In the genomic region with DNA sequence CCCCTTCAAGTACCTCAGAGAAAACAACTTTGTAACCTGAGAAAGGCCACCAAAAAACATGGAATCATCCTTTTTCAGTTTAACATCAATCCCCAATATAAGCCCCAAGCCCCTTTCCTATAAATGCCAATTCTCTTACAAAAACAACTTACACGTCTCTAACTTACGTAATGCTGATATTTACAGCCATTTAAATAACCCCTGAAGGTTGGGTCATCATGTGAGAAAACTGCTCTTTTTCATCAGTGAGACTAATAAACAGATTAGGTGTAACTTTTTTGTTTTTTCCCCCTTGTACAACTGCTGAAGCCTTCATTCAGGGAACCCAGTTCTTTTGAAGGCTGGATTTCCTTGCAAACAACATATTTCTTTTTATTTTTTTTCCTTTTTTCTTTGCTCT, we compare ENCODE assay signal across 24 cellular contexts. TPM values are rescaled to one million over a fixed set of nuclear protein-coding genes. Genes with fewer than 3 reads are reported as not detected.
DNase-seq lines count a peak whose midpoint lies in the region; ATAC-seq, FAIRE-seq and TF ChIP-seq lines count a peak whose summit lies in the region.
"Had no signal": no experiment of that assay in that cellular context is flagged by ENCODE, and none has a peak within 500 bp of the region (broad histone marks: within the 10 kb centered on the region; RNA-seq: fewer than 3 reads in every experiment).

No MANE protein-coding gene starts in this region.

- H3K36me3 ChIP-seq in GM12878 (ENCODE audit: control insufficient read depth in 2 of 2, insufficient read depth in 2 of 2, low read length in 1 of 2) (peaks cover 0 to 7% of the 10 kb centered on the region in 2 experiments; a peak in 2 of 4 replicates), osteoblast (ENCODE audit: insufficient read depth, low read length) (no peaks in the 10 kb centered on the region)

- intact Hi-C loops in GM12878 (cut with micrococcal nuclease; ENCODE audit: unreplicated experiment), result no loop called here

- no peaks in the 10 kb centered on the region for H3K36me3 Mint-ChIP-seq in endothelial cell (ENCODE audit: low read depth, unreplicated experiment)

- H3K9ac ChIP-seq in GM12878 (ENCODE audit: control insufficient read depth, insufficient read depth, low read length), result no peak overlapping the region

- ATAC-seq in GM12878, result no peak
- ATAC-seq: CD8-positive, alpha-beta T cell; Right ventricle myocardium inferior had no signal

- RAD21 ChIA-PET in GM12878 (lab: Charles Lee; ENCODE audit: unreplicated experiment), result no interaction called here

- H3K27ac Mint-ChIP-seq in endothelial cell (ENCODE audit: unreplicated experiment), result no peak overlapping the region
- H3K27ac Mint-ChIP-seq: CD8-positive, alpha-beta T cell; T-helper 1 cell treated with Interleukin-12 subunit alpha and Interleukin-12 subunit beta and Interleukin-4 antibody, amounts not matched to agents 30 μg/mL and 1 μg/mL, for 36 hours had no signal

- 100% methylated on average over 2 of the region's 2 CpGs for WGBS in GM12878 (ENCODE audit: insufficient coverage, insufficient replicate concordance, low lambda C conversion rate, missing lambda C conversion rate)

- TF ChIP-seq POLR2A in NB4 (IDR thresholded peaks at IDR 0.05; ENCODE audit: extremely low read depth, insufficient read length) (no peak), GM12878 (IDR thresholded peaks at IDR 0.05; ENCODE audit: low read depth, low read length) (no peak)

- TF ChIP-seq RAD21 in GM12878 (IDR thresholded peaks at IDR 0.05; ENCODE audit: insufficient read depth, low read depth, low read length), result no peak

- H3K4me2 ChIP-seq in GM12878 (ENCODE audit: control insufficient read depth, insufficient read depth) (peak overlapping the region; percentile 71; the same call in 1 of the 2 replicates), osteoblast (ENCODE audit: insufficient read depth, low read length) (no peak overlapping the region)

- POLR2A ChIA-PET in GM12878 (lab: Charles Lee), result no interaction called here

- H3K27ac ChIP-seq in GM12878 (ENCODE audit: control insufficient read depth, insufficient read depth) (no peak overlapping the region), osteoblast (ENCODE audit: low read depth, low read length) (no peak overlapping the region)
- H3K27ac ChIP-seq: SJSA1 had no signal

- SMC1A ChIA-PET in GM12878 (lab: Charles Lee; ENCODE audit: uncharacterized antibody, unreplicated experiment), result no interaction called here

- no peak for TF ChIP-seq EP300 in GM12878 (IDR thresholded peaks at IDR 0.05; ENCODE audit: borderline replicate concordance in 1 of 2, control insufficient read depth in 1 of 2, low read depth in 2 of 2, low read length in 2 of 2)

- DNase-seq in NB4 (ENCODE audit: low read depth), result no peak
- DNase-seq in GM12878 (ENCODE audit: low read depth, low spot score), result no peak
- DNase-seq in osteoblast (ENCODE audit: insufficient read length, low spot score, missing footprints), result peak; percentile 42
- DNase-seq in NCI-H510A (lab: John Stamatoyannopoulos, UW), result no peak
- no peak for DNase-seq in endothelial cell (ENCODE audit: low spot score)
- no peak for DNase-seq in T-helper 9 cell
- DNase-seq: ACHN; C1 segment of cervical spinal cord; CD8-positive, alpha-beta T cell; IMR-90; MG63; NCI-H1092 treated with DMSO at 0.1 percent for 48 hours; NCI-H146; NCI-H2029 treated with DMSO at 0.1 percent for 48 hours; NCI-H2171; NCI-H345; NCI-H524 treated with DMSO at 0.1 percent for 48 hours; OCI-M1 had no signal

- H2AFZ ChIP-seq in GM12878 (ENCODE audit: control insufficient read depth, low read depth, low read length), result no peak overlapping the region
- no peak overlapping the region for H2AFZ ChIP-seq in osteoblast (ENCODE audit: low read length)

- no peak overlapping the region for H3K4me3 Mint-ChIP-seq in endothelial cell (ENCODE audit: unreplicated experiment)
- H3K4me3 Mint-ChIP-seq: CD8-positive, alpha-beta T cell; T-helper 1 cell treated with Interleukin-12 subunit alpha and Interleukin-12 subunit beta and Interleukin-4 antibody, amounts not matched to agents 30 μg/mL and 1 μg/mL, for 36 hours had no signal

- peaks cover 43% of the 10 kb centered on the region for H3K79me2 ChIP-seq in GM12878 (ENCODE audit: control insufficient read depth, insufficient read depth, low read length)
- peaks cover 22% of the 10 kb centered on the region for H3K79me2 ChIP-seq in osteoblast (ENCODE audit: insufficient read depth, low read length)

- BruUV-seq in GM12878 (replicated peaks; lab: Mats Ljungman, UMichigan), result no TSS peak

- in situ Hi-C loops in GM12878 (cut with MboI), result no loop called here

- no peaks in the 10 kb centered on the region for H3K4me1 ChIP-seq in GM12878 (ENCODE audit: control insufficient read depth, insufficient read depth, low read length)
- H3K4me1 ChIP-seq in osteoblast (ENCODE audit: insufficient read depth, low read length), result peaks cover 7% of the 10 kb centered on the region
- H3K4me1 ChIP-seq: SJSA1 had no signal

- H3K27me3 ChIP-seq in GM12878 (replicated peaks in 1 of 2; ENCODE audit: control insufficient read depth in 2 of 2, insufficient read depth in 2 of 2, low read length in 1 of 2) (no peaks in the 10 kb centered on the region), osteoblast (ENCODE audit: insufficient read depth, low read length) (no peaks in the 10 kb centered on the region)
- H3K27me3 ChIP-seq: MG63, SJSA1 had no signal

- peaks cover 5% of the 10 kb centered on the region for H3K4me1 Mint-ChIP-seq in endothelial cell (ENCODE audit: unreplicated experiment)

- CTCF ChIA-PET in GM12878 (lab: Yijun Ruan, JAX), result no interaction called here

- no peak for FAIRE-seq in GM12878 (lab: Jason Lieb, UNC)
- FAIRE-seq: GM12891, H54 had no signal

- no peaks in the 10 kb centered on the region for H3K9me3 Mint-ChIP-seq in endothelial cell (ENCODE audit: unreplicated experiment)
- H3K9me3 Mint-ChIP-seq: CD8-positive, alpha-beta T cell; T-helper 1 cell treated with Interleukin-12 subunit alpha and Interleukin-12 subunit beta and Interleukin-4 antibody, amounts not matched to agents 30 μg/mL and 1 μg/mL, for 36 hours had no signal

- no peaks in the 10 kb centered on the region for H3K27me3 Mint-ChIP-seq in endothelial cell (ENCODE audit: unreplicated experiment)

- H3K9me3 ChIP-seq in GM12878 (replicated peaks; ENCODE audit: control insufficient read depth, insufficient read depth, low read length) (peaks cover 2% of the 10 kb centered on the region; the same call in 2 of the 3 replicates), osteoblast (ENCODE audit: low read depth, low read length) (no peaks in the 10 kb centered on the region)
- H3K9me3 ChIP-seq: MG63, SJSA1 had no signal

- H3K4me3 ChIP-seq in GM08714 (ENCODE audit: low read length) (peak overlapping the region; percentile 18; the same call in 1 of the 2 replicates), NB4 (ENCODE audit: low read depth, low read length) (peak overlapping the region; percentile 25), GM12878 (peak overlapping the region; percentile 58; the same call in 1 of the 2 replicates), osteoblast (ENCODE audit: insufficient read depth, low read length) (no peak overlapping the region)
- H3K4me3 ChIP-seq: MG63, SJSA1 had no signal

- no peaks in the 10 kb centered on the region for H4K20me1 ChIP-seq in GM12878 (ENCODE audit: control insufficient read depth, insufficient read depth)
- no peaks in the 10 kb centered on the region for H4K20me1 ChIP-seq in osteoblast (ENCODE audit: insufficient read depth, low read length)

- no peak for TF ChIP-seq CTCF in NB4 (IDR thresholded peaks at IDR 0.05; ENCODE audit: low read depth, low read length)
- TF ChIP-seq CTCF in GM12878 (IDR thresholded peaks at IDR 0.05 in 2 of 3, conservative IDR thresholded peaks at IDR 0.05 in 1 of 3; ENCODE audit: control insufficient read depth in 2 of 3, extremely low read depth in 1 of 3, insufficient read depth in 1 of 3, low read depth in 3 of 3, low read length in 3 of 3), result no peak
- TF ChIP-seq CTCF in osteoblast (IDR thresholded peaks at IDR 0.05; ENCODE audit: extremely low read depth, low read depth, low read length), result no peak
- TF ChIP-seq CTCF in endothelial cell (IDR thresholded peaks at IDR 0.05; ENCODE audit: unreplicated experiment), result no peak

RNA-seq across cellular contexts. Expression of a gene that starts 3.7 kb away (rescaled TPM):
- 187 and 195 TPM in 2 replicates for total RNA-seq in GM12878 (2013; cell fraction: nucleolus; rRNA removed)
- total RNA-seq in GM12878 (2014; rRNA removed) (45.6 and 65.4 TPM in 2 replicates), GM12878 (2014; rRNA removed; fragmentation: Illumina TruSeq; extraction: Trizol) (73.4 and 74.3 TPM in 2 replicates), GM12878 (2021) (53.5 and 54.6 TPM in 2 replicates), osteoblast (14.5 and 18.3 TPM in 2 replicates), endothelial cell (ENCODE audit: unreplicated experiment) (33.7 TPM)
- polyA plus RNA-seq in GM12878 (2011; ENCODE audit: low read depth), result 14.1 TPM
- polyA plus RNA-seq in GM12878 (2011; rRNA removed) (76.1 and 136 TPM in 2 replicates), GM12878 (2014; fragmentation: Illumina TruSeq; extraction: Trizol) (59.6 and 60.4 TPM in 2 replicates), GM12878 (2014; fragmentation: Nextera tagmentation; extraction: Ambion mirVana) (10 to 100 TPM; 60.5 to 66.3 TPM), GM12878 (2014; rRNA removed) (49.2 and 58.3 TPM in 2 replicates), GM12878 (2016; fragmentation: Nextera tagmentation; extraction: Ambion mirVana) (10 to 100 TPM; 66.8 to 67.6 TPM)
- 21.1 and 23.0 TPM in 2 replicates for polyA plus RNA-seq in GM12878 (2011; cell fraction: cytosol; rRNA removed)
- 68.5 and 80.8 TPM in 2 replicates for polyA plus RNA-seq in GM12878 (2011; cell fraction: nucleus; rRNA removed)
- 36.6 and 47.6 TPM in 2 replicates for polyA plus RNA-seq in GM12878 (2012)
- polyA minus RNA-seq in GM12878 (2011; rRNA and poly(A)+ RNA removed), result 43.3 and 45.4 TPM in 2 replicates
- 13.6 and 16.5 TPM in 2 replicates for polyA minus RNA-seq in GM12878 (2011; cell fraction: cytosol; rRNA and poly(A)+ RNA removed)
- polyA minus RNA-seq in GM12878 (2011; cell fraction: nucleus; rRNA and poly(A)+ RNA removed), result 46.8 and 62.8 TPM in 2 replicates

RNA-seq across cellular contexts. Expression of a gene that starts 14.2 kb away (rescaled TPM):
- 88.2 and 92.5 TPM in 2 replicates for total RNA-seq in GM12878 (2013; cell fraction: nucleolus; rRNA removed)
- total RNA-seq in GM12878 (2014; rRNA removed), result 22.3 and 33.5 TPM in 2 replicates
- total RNA-seq in GM12878 (2014; rRNA removed; fragmentation: Illumina TruSeq; extraction: Trizol), result 81.1 and 83.0 TPM in 2 replicates
- total RNA-seq in GM12878 (2021), result 53.5 and 59.1 TPM in 2 replicates
- polyA plus RNA-seq in GM12878 (2011; ENCODE audit: low read depth), result 24.9 TPM
- 58.4 and 98.3 TPM in 2 replicates for polyA plus RNA-seq in GM12878 (2011; rRNA removed)
- 15.2 TPM in 2 replicates for polyA plus RNA-seq in GM12878 (2011; cell fraction: cytosol; rRNA removed)
- polyA plus RNA-seq in GM12878 (2011; cell fraction: nucleus; rRNA removed), result 38.5 and 40.3 TPM in 2 replicates
- 51.0 and 57.1 TPM in 2 replicates for polyA plus RNA-seq in GM12878 (2012)
- 126 and 170 TPM in 2 replicates for polyA plus RNA-seq in GM12878 (2014; fragmentation: Illumina TruSeq; extraction: Trizol)
- polyA plus RNA-seq in GM12878 (2014; fragmentation: Nextera tagmentation; extraction: Ambion mirVana), result 100 to 1,000 TPM; 141 to 147 TPM
- 39.0 and 50.8 TPM in 2 replicates for polyA plus RNA-seq in GM12878 (2014; rRNA removed)
- polyA plus RNA-seq in GM12878 (2016; fragmentation: Nextera tagmentation; extraction: Ambion mirVana), result 100 to 1,000 TPM; 107 to 114 TPM
- 17.5 and 24.6 TPM in 2 replicates for polyA minus RNA-seq in GM12878 (2011; rRNA and poly(A)+ RNA removed)
- 10.2 and 10.5 TPM in 2 replicates for polyA minus RNA-seq in GM12878 (2011; cell fraction: cytosol; rRNA and poly(A)+ RNA removed)
- 19.8 and 39.2 TPM in 2 replicates for polyA minus RNA-seq in GM12878 (2011; cell fraction: nucleus; rRNA and poly(A)+ RNA removed)
- total RNA-seq in osteoblast, result 23.3 and 25.3 TPM in 2 replicates
- 50.8 TPM for total RNA-seq in endothelial cell (ENCODE audit: unreplicated experiment)
